Comparison of ENCODE assay signal across 8 cellular contexts in genomic region chr15:99058421-99058870, GRCh38. TPM values are rescaled to one million over a fixed set of nuclear protein-coding genes. Genes with fewer than 3 reads are reported as not detected.
DNase-seq lines count a peak whose midpoint lies in the region; ATAC-seq and TF ChIP-seq lines count a peak whose summit lies in the region.

No MANE protein-coding gene starts in this region.

- ATAC-seq in activated CD8-positive, alpha-beta T cell treated with anti-CD3 and anti-CD28 coated beads, Interleukin-2, amount 10 ng/mL, durations not matched to agents 7 days and 5 days: peak; percentile 12

- H3K4me3 ChIP-seq in HFF-Myc (replicated peaks; ENCODE audit: low read depth, low read length) (peak overlapping the region; percentile 38), hepatocyte (peak overlapping the region; percentile 40), skeletal muscle satellite cell (ENCODE audit: low read length) (peak overlapping the region; percentile 67)

- H3K4me1 Mint-ChIP-seq in activated CD8-positive, alpha-beta T cell treated with anti-CD3 and anti-CD28 coated beads, Interleukin-2, amount 10 ng/mL, durations not matched to agents 7 days and 5 days (ENCODE audit: low read depth): peaks cover 9% of the 10 kb centered on the region

- no peak overlapping the region for H3K27ac Mint-ChIP-seq in activated CD8-positive, alpha-beta T cell treated with anti-CD3 and anti-CD28 coated beads, Interleukin-2, amount 10 ng/mL, durations not matched to agents 7 days and 5 days

- H3K4me2 ChIP-seq in hepatocyte (peak overlapping the region; percentile 92), skeletal muscle satellite cell (ENCODE audit: low read length) (peak overlapping the region; percentile 82)

- CTCF ChIA-PET in activated CD8-positive, alpha-beta T cell treated with anti-CD3 and anti-CD28 coated beads, Interleukin-2, amount 10 ng/mL, durations not matched to agents 7 days and 5 days (lab: Charles Lee): interaction anchor here (0.6 to 3.6 kb wide), 8 partner anchors 12 to 279 kb away, joined by 3 to 15 read pairs (median 8); no protein-coding TSS in a partner anchor

- peaks cover 14% of the 10 kb centered on the region for H3K27me3 ChIP-seq in hepatocyte
- peaks cover 33% of the 10 kb centered on the region for H3K27me3 ChIP-seq in skeletal muscle satellite cell (ENCODE audit: control insufficient read depth, insufficient read depth, low read length)

- POLR2A ChIA-PET in activated CD8-positive, alpha-beta T cell treated with anti-CD3 and anti-CD28 coated beads, Interleukin-2, amount 10 ng/mL, durations not matched to agents 7 days and 5 days (lab: Charles Lee): no interaction called here

- H3K9ac ChIP-seq in skeletal muscle satellite cell (ENCODE audit: low read depth, low read length): peak overlapping the region; percentile 73

- H4K20me1 ChIP-seq in hepatocyte (ENCODE audit: insufficient read depth, poor library complexity, severe bottlenecking): no peaks in the 10 kb centered on the region

- H3K36me3 ChIP-seq in hepatocyte (replicated peaks; ENCODE audit: insufficient read depth, low read depth): no peaks in the 10 kb centered on the region
- no peaks in the 10 kb centered on the region for H3K36me3 ChIP-seq in skeletal muscle satellite cell (ENCODE audit: insufficient read depth, low read length)

- H3K9me2 ChIP-seq in hepatocyte (replicated peaks; ENCODE audit: insufficient read depth): no peaks in the 10 kb centered on the region

- WGBS in hepatocyte (ENCODE audit: low lambda C conversion rate, missing lambda C conversion rate): 56% methylated on average over 23 of the region's 27 CpGs

- no peaks in the 10 kb centered on the region for H3K79me2 ChIP-seq in hepatocyte

- DNase-seq in HFF-Myc (ENCODE audit: extremely low read depth, low read depth) (no peak), hepatocyte (ENCODE audit: low spot score) (no peak), NCI-H187 treated with DMSO at 0.1 percent for 48 hours (lab: John Stamatoyannopoulos, UW) (no peak), NCI-H345 (lab: John Stamatoyannopoulos, UW) (no peak), medulla oblongata (ENCODE audit: extremely low spot score) (no peak)
- no peak for DNase-seq in activated CD8-positive, alpha-beta T cell treated with anti-CD3 and anti-CD28 coated beads, Interleukin-2, amount 10 ng/mL, durations not matched to agents 7 days and 5 days
- DNase-seq in activated CD4-positive, CD25-positive, alpha-beta regulatory T cell treated with anti-CD3 and anti-CD28 coated beads, Interleukin-2, amount 50 U/mL, for 72 hours: no peak

- no peaks in the 10 kb centered on the region for H3K9me3 Mint-ChIP-seq in activated CD8-positive, alpha-beta T cell treated with anti-CD3 and anti-CD28 coated beads, Interleukin-2, amount 10 ng/mL, durations not matched to agents 7 days and 5 days (ENCODE audit: insufficient read depth)

- TF ChIP-seq CTCF in HFF-Myc (IDR thresholded peaks at IDR 0.05; ENCODE audit: low read depth, low read length, missing control alignments) (no peak), hepatocyte (IDR thresholded peaks at IDR 0.05; ENCODE audit: poor library complexity) (no peak)

- H3K4me3 Mint-ChIP-seq in activated CD8-positive, alpha-beta T cell treated with anti-CD3 and anti-CD28 coated beads, Interleukin-2, amount 10 ng/mL, durations not matched to agents 7 days and 5 days: peak overlapping the region; percentile 51

- no peaks in the 10 kb centered on the region for H3K36me3 Mint-ChIP-seq in activated CD8-positive, alpha-beta T cell treated with anti-CD3 and anti-CD28 coated beads, Interleukin-2, amount 10 ng/mL, durations not matched to agents 7 days and 5 days (ENCODE audit: low read depth)

- H3K4me1 ChIP-seq in hepatocyte (ENCODE audit: insufficient read depth) (peaks cover 4% of the 10 kb centered on the region), skeletal muscle satellite cell (ENCODE audit: control insufficient read depth, insufficient read depth, low read length) (peaks cover 5% of the 10 kb centered on the region)

- H3K27me3 Mint-ChIP-seq in activated CD8-positive, alpha-beta T cell treated with anti-CD3 and anti-CD28 coated beads, Interleukin-2, amount 10 ng/mL, durations not matched to agents 7 days and 5 days (ENCODE audit: low read depth): peaks cover 34% of the 10 kb centered on the region

- peak overlapping the region; percentile 69 for H2AFZ ChIP-seq in hepatocyte

- H3K9me3 ChIP-seq in hepatocyte (ENCODE audit: low read depth) (no peaks in the 10 kb centered on the region), skeletal muscle satellite cell (replicated peaks; ENCODE audit: low read length) (no peaks in the 10 kb centered on the region)

- no peak overlapping the region for H3K27ac ChIP-seq in hepatocyte

RNA-seq across cellular contexts. Expression of gene SYNM, which starts 46.4 kb away (rescaled TPM):
- under 1 TPM; 0.18 to 0.29 TPM for total RNA-seq in activated CD8-positive, alpha-beta T cell treated with anti-CD3 and anti-CD28 coated beads, Interleukin-2, amount 10 ng/mL, durations not matched to agents 7 days and 5 days
- 12.4 and 13.8 TPM in 2 replicates for total RNA-seq in hepatocyte
- 9.7 and 10.5 TPM in 2 replicates for polyA plus RNA-seq in hepatocyte
- 0.66 and 1.0 TPM in 2 replicates for total RNA-seq in skeletal muscle satellite cell (2012; rRNA removed)

RNA-seq across cellular contexts. Expression of gene PGPEP1L, which starts 50.9 kb away (rescaled TPM):
- not detected for total RNA-seq in activated CD8-positive, alpha-beta T cell treated with anti-CD3 and anti-CD28 coated beads, Interleukin-2, amount 10 ng/mL, durations not matched to agents 7 days and 5 days
- total RNA-seq in hepatocyte: not detected in 2 replicates
- polyA plus RNA-seq in hepatocyte: not detected in 2 replicates
- total RNA-seq in skeletal muscle satellite cell (2012; rRNA removed): not detected in 2 replicates

Comparison
In these comparisons a context has a peak if more than half of its experiments do, and no peak if none do; other contexts are left out.
1. RNA of gene SYNM, which starts 46.4 kb away (total RNA-seq): 12.4 to 13.8 TPM in hepatocyte; 0.18 to 0.29 TPM in activated CD8-positive, alpha-beta T cell treated with anti-CD3 and anti-CD28 coated beads, Interleukin-2, amount 10 ng/mL, durations not matched to agents 7 days and 5 days; every median in the first group is over 10 times any median in the second.
2. Peak in every context shown above with its lines, with median percentiles within 50 percentile points of each other: H3K4me3 ChIP-seq.